ENCODE assay signal across 8 cellular contexts in the genomic region with DNA sequence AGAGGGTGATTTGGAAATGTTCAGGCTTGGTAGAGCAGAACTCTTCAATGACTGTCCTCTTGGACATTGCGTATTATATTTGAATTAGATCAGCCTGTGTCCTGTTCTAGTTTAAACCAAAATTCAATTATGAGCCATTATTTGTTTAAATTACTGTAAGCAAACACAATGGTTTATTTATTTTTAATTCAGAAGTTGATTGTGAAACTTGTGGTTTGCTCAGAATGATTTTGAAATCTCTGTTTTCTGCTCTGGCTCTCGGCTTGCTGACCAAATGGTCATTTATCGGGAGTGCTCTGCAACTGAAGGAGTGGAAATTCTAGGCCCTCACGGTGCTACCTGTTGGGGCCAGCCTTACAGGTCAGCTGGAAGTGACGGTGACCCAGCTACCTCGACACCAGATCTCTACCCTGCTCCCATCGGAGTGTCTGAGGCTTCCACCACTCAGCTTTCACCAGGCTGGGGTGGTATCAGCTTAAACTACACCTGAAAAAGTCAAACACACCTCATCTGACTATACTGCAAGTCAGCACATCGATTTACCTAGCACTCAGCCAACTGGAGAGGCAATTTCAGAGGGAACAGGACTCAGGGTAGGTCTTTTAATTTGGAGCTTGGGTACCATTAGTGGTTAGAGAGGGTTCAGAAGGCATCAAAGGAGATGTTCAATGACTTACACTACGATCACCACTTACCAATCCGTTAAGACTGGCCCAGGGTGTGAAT. TPM values are rescaled to one million over a fixed set of nuclear protein-coding genes. Genes with fewer than 3 reads are reported as not detected.
DNase-seq lines count a peak whose midpoint lies in the region; ATAC-seq and TF ChIP-seq lines count a peak whose summit lies in the region.

No MANE protein-coding gene starts in this region.

- H3K36me3 ChIP-seq in body of pancreas (replicated peaks in 1 of 2; ENCODE audit: insufficient read depth in 1 of 2, low read depth in 2 of 2) (no peaks in the 10 kb centered on the region), right lobe of liver (no peaks in the 10 kb centered on the region), transverse colon (no peaks in the 10 kb centered on the region)

- peak overlapping the region; percentile 85 to 94 (median 88) for H3K27ac ChIP-seq in body of pancreas
- H3K27ac ChIP-seq in right lobe of liver: peak overlapping the region; percentile 85 to 91 (median 89)
- H3K27ac ChIP-seq in transverse colon: peak overlapping the region; percentile 90 to 95 (median 92)

- TF ChIP-seq POLR2A in body of pancreas (IDR thresholded peaks at IDR 0.05): peak in 2 of 3 donors; percentile 20 to 27
- peak; percentile 77 for TF ChIP-seq POLR2A in right lobe of liver (IDR thresholded peaks at IDR 0.05)
- no peak for TF ChIP-seq POLR2A in transverse colon (IDR thresholded peaks at IDR 0.05)

- H3K9me3 ChIP-seq in body of pancreas (no peaks in the 10 kb centered on the region), right lobe of liver (no peaks in the 10 kb centered on the region), transverse colon (no peaks in the 10 kb centered on the region)

- in situ Hi-C loops in transverse colon (cut with MboI; ENCODE audit: low pct_ligation_motif_present in 1 of 4, low pct_unique_long_range_greater_than_20kb in 1 of 4, low sequenced_read_pairs in 3 of 4): loop anchor here in 1 of 4 donors (10.0 kb wide), 1 partner anchor 55 kb away; no protein-coding TSS in a partner anchor

- ATAC-seq in body of pancreas (peak; percentile 3), right lobe of liver (peak; percentile 59 to 68 (median 63)), HG02981 (IDR thresholded peaks at IDR 0.05; ENCODE audit: unreplicated experiment) (no peak)

- DNase-seq in NCI-H2107 treated with DMSO at 0.1 percent for 48 hours (lab: John Stamatoyannopoulos, UW; ENCODE audit: unreplicated experiment): peak; percentile 39
- no peak for DNase-seq in NCI-H2107 (lab: John Stamatoyannopoulos, UW)
- DNase-seq in NCI-H146 (lab: John Stamatoyannopoulos, UW): peak; percentile 46
- peak in 3 of 4 donors; percentile 33 to 47 (median 36) for DNase-seq in body of pancreas
- DNase-seq in right lobe of liver: peak; percentile 29 to 75 (median 59)
- no peak for DNase-seq in transverse colon
- no peak for DNase-seq in hippocampal formation (lab: John Stamatoyannopoulos, UW)

- intact Hi-C loops in body of pancreas (cut with DNase I): no loop called here
- intact Hi-C loops in right lobe of liver (cut with DNase I): no loop called here
- intact Hi-C loops in transverse colon (cut with DNase I; ENCODE audit: low total_unique reads): no loop called here

- no peaks in the 10 kb centered on the region for H3K27me3 ChIP-seq in body of pancreas
- H3K27me3 ChIP-seq in right lobe of liver: no peaks in the 10 kb centered on the region
- no peaks in the 10 kb centered on the region for H3K27me3 ChIP-seq in transverse colon

- no peak for TF ChIP-seq EP300 in transverse colon (IDR thresholded peaks at IDR 0.05; ENCODE audit: low read depth)

- 17 to 19% methylated on average over 10 of the region's 10 CpGs for WGBS in body of pancreas, 2 donors
- 18% methylated on average over 10 of the region's 10 CpGs for WGBS in right lobe of liver (ENCODE audit: insufficient coverage, low coverage, low lambda C conversion rate, missing lambda C conversion rate)
- WGBS in transverse colon (ENCODE audit: low coverage in 1 of 2), 2 donors: 31 to 47% methylated on average over 5 to 10 of the region's 10 CpGs

- TF ChIP-seq CTCF in body of pancreas (IDR thresholded peaks at IDR 0.05) (no peak), right lobe of liver (IDR thresholded peaks at IDR 0.05) (no peak), transverse colon (IDR thresholded peaks at IDR 0.05) (no peak)

- H3K4me1 ChIP-seq in body of pancreas (peaks cover 14% of the 10 kb centered on the region), right lobe of liver (peaks cover 0 to 23% (median 7%) of the 10 kb centered on the region in 4 donors), transverse colon (peaks cover 4 to 21% (median 13%) of the 10 kb centered on the region in 4 donors)

- peak overlapping the region in 1 of 2 donors; percentile 1 for H3K4me3 ChIP-seq in body of pancreas
- H3K4me3 ChIP-seq in right lobe of liver: peak overlapping the region; percentile 49 to 58 (median 55)
- H3K4me3 ChIP-seq in transverse colon: peak overlapping the region; percentile 31 to 76 (median 63)

RNA-seq across cellular contexts. Expression of gene GPD2, which starts 36.8 kb away (rescaled TPM):
- total RNA-seq in body of pancreas (10 to 100 TPM; 20.5 to 76.8 TPM), right lobe of liver (1 to 10 TPM; 3.2 to 8.8 (median 4.8) TPM), transverse colon (100 to 1,000 TPM in 2 of 4 donors, 10 to 100 TPM in 2; 65.5 to 161 (median 98.6) TPM)

Comparison
In these comparisons a context has a peak if more than half of its experiments do, and no peak if none do; other contexts are left out.
1. DNase-seq: peak in NCI-H2107 treated with DMSO at 0.1 percent for 48 hours (single experiment), NCI-H146 (single experiment), body of pancreas (3 of 4) and right lobe of liver (3 of 3); none in NCI-H2107 (single experiment), transverse colon (single experiment) and hippocampal formation (0 of 2).
2. Peak in every context shown above with its lines, with median percentiles within 50 percentile points of each other: H3K27ac ChIP-seq.